In the genomic region with DNA sequence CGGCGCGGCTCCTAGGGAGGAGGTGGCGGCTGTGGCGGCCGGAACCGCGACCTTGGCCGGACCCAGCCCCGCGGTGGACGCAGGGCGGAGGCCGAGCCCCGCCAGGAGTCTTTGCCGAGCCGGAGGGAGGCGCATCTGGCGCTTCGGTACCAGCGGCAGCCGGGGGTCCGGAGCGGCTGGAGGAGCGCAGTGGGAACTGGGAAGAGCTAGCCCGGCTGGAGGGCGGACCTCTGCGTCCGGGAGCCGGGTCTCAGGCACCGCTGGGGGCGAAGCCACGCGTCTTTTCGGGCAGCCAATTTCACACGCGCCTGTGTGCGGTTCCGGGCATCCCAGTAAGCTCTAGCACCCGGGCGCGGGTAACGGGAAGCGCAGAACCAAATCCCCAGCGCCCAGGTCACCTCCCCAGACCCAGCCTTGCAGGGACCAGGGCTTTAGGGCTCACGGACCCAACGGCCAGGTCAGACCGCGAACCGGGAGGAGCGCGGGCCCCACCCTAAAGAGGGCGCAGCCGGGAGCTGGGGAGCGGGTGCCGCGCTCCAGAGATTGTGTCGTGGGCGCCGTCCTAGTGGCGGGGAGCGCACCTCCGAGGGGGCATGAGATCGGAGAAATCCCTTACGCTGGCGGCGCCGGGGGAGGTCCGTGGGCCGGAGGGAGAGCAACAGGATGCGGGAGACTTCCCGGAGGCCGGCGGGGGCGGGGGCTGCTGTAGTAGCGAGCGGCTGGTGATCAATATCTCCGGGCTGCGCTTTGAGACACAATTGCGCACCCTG, we compare ENCODE assay signal across 9 cellular contexts.
DNase-seq lines count a peak whose midpoint lies in the region; ATAC-seq and TF ChIP-seq lines count a peak whose summit lies in the region.
"Had no signal": no experiment of that assay in that cellular context is flagged by ENCODE, and none has a peak within 500 bp of the region (broad histone marks: within the 10 kb centered on the region; RNA-seq: fewer than 3 reads in every experiment).

No MANE protein-coding gene starts in this region.

- peaks cover 35% of the 10 kb centered on the region in 2 donors for H3K4me1 Mint-ChIP-seq in natural killer cell

- DNase-seq in stimulated activated CD4-positive, alpha-beta T cell treated with anti-CD3 and anti-CD28 coated beads, Interleukin-15, amount 100 ng/mL, for 24 hours, result peak; percentile 66
- no peak for DNase-seq in stimulated activated CD4-positive, alpha-beta T cell treated with anti-CD3 and anti-CD28 coated beads, Interleukin-2, amount 100 ng/mL, for 48 hours
- DNase-seq in natural killer cell (no peak), hepatic stellate cell (ENCODE audit: low spot score) (no peak), pons (ENCODE audit: low spot score) (no peak)

- TF ChIP-seq CTCF in natural killer cell (IDR thresholded peaks at IDR 0.05), result no peak

- peak overlapping the region; percentile 69 for H3K4me3 Mint-ChIP-seq in natural killer cell

- H3K9me3 Mint-ChIP-seq in natural killer cell, result no peaks in the 10 kb centered on the region

- no peak overlapping the region for H3K9ac ChIP-seq in duodenal mucosa (ENCODE audit: low read depth in 1 of 2, low read length in 2 of 2)

- H3K36me3 Mint-ChIP-seq in natural killer cell, result no peaks in the 10 kb centered on the region

- H3K9me3 ChIP-seq in duodenal mucosa (ENCODE audit: control insufficient read depth in 1 of 2, low read length in 2 of 2), result no peaks in the 10 kb centered on the region
- H3K9me3 ChIP-seq: neutrophil had no signal

- H3K4me3 ChIP-seq in duodenal mucosa (ENCODE audit: low read depth in 1 of 2, low read length in 2 of 2), result peak overlapping the region; percentile 9 to 16

- no peak for ATAC-seq in natural killer cell
- no peak for ATAC-seq in HG02938 (IDR thresholded peaks at IDR 0.05; ENCODE audit: unreplicated experiment)
- ATAC-seq in GM19452 (IDR thresholded peaks at IDR 0.05; ENCODE audit: unreplicated experiment), result no peak

- no peak overlapping the region for H3K27ac Mint-ChIP-seq in natural killer cell

- peaks cover 28 to 43% of the 10 kb centered on the region in 2 donors for H3K27me3 Mint-ChIP-seq in natural killer cell (ENCODE audit: low read depth in 2 of 2)

- H3K27me3 ChIP-seq in duodenal mucosa (ENCODE audit: control insufficient read depth in 1 of 2, insufficient read depth in 2 of 2, low read length in 2 of 2), result peaks cover 14 to 26% of the 10 kb centered on the region in 2 donors

- intact Hi-C loops in natural killer cell (cut with micrococcal nuclease), result no loop called here

- H3K36me3 ChIP-seq in duodenal mucosa (ENCODE audit: control insufficient read depth in 1 of 2, insufficient read depth in 2 of 2, low read length in 2 of 2), result no peaks in the 10 kb centered on the region
- H3K36me3 ChIP-seq: neutrophil had no signal

- no peaks in the 10 kb centered on the region for H3K4me1 ChIP-seq in duodenal mucosa (ENCODE audit: control insufficient read depth in 1 of 2, insufficient read depth in 2 of 2, low read length in 2 of 2)

- H3K27ac ChIP-seq in duodenal mucosa (ENCODE audit: low read depth, low read length), result no peak overlapping the region
- H3K27ac ChIP-seq: neutrophil had no signal
